1 cellular context compared by ENCODE assay signal in the genomic region with DNA sequence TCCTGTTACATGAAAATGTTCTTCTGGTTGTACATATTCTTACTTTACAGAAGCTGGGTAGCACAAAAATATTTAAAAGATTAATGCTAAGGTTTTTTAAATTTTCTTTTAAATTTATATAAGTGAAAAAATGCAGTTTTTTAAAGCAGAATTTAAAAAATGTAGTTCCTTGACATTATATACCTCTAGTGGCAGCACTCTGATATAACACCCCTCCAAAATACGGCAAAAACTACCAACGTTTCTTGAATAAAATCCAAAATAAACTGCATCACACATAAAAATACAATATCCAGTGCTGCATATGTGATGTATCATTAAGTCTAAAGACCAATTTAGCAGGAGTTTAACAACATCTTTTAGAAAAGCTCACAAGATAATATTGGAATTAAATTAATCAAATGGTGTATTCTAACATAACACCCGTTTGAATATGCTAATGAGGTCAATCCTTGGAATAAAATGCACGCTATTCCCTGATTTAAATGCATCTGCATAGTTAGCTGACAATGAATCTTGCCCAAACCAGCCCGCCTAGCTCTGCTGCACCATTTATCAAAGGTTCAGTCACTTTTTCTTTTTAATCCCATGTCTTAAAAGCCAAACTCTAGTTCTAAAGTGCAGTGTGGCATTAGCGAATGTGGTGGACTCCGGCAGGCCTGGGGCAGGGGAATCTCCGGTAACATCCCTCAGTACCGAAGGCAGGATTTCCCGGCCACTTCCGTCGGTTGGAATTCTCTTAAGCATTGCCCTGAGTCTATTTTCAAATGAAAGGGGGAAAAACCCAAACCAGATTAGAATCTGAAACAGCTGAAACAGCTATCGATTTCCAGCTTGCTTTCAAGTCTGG.
TF ChIP-seq lines count a peak whose summit lies in the region.

No MANE protein-coding gene starts in this region.

TF ChIP-seq in H1, 55 proteins besides CTCF, POLR2A, EP300 and RAD21:
- TF ChIP-seq CBX8 (IDR thresholded peaks at IDR 0.05; ENCODE audit: borderline replicate concordance, low read depth, low read length) (no peak), SUZ12 (IDR thresholded peaks at IDR 0.05; ENCODE audit: low read length) (no peak), ASH2L (IDR thresholded peaks at IDR 0.05; ENCODE audit: low read length) (no peak), RXRA (IDR thresholded peaks at IDR 0.05; ENCODE audit: insufficient read depth, low read depth, low read length) (no peak), SP4 (IDR thresholded peaks at IDR 0.05; ENCODE audit: low read length) (no peak), EGR1 (IDR thresholded peaks at IDR 0.05; ENCODE audit: borderline replicate concordance, low read depth, low read length) (no peak), TEAD4 (IDR thresholded peaks at IDR 0.05; ENCODE audit: low read depth, low read length) (no peak), CEBPB (IDR thresholded peaks at IDR 0.05; ENCODE audit: low read depth, low read length) (no peak), HDAC6 (IDR thresholded peaks at IDR 0.05; ENCODE audit: low read depth, low read length) (no peak)
- TF ChIP-seq, protein P1, sequence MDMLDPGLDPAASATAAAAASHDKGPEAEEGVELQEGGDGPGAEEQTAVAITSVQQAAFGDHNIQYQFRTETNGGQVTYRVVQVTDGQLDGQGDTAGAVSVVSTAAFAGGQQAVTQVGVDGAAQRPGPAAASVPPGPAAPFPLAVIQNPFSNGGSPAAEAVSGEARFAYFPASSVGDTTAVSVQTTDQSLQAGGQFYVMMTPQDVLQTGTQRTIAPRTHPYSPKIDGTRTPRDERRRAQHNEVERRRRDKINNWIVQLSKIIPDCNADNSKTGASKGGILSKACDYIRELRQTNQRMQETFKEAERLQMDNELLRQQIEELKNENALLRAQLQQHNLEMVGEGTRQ (IDR thresholded peaks at IDR 0.05; ENCODE audit: low read length): no peak
TF ChIP-seq in H1: peak in this region for 0.
